Comparison of ENCODE assay signal across 1 cellular context in the genomic region with DNA sequence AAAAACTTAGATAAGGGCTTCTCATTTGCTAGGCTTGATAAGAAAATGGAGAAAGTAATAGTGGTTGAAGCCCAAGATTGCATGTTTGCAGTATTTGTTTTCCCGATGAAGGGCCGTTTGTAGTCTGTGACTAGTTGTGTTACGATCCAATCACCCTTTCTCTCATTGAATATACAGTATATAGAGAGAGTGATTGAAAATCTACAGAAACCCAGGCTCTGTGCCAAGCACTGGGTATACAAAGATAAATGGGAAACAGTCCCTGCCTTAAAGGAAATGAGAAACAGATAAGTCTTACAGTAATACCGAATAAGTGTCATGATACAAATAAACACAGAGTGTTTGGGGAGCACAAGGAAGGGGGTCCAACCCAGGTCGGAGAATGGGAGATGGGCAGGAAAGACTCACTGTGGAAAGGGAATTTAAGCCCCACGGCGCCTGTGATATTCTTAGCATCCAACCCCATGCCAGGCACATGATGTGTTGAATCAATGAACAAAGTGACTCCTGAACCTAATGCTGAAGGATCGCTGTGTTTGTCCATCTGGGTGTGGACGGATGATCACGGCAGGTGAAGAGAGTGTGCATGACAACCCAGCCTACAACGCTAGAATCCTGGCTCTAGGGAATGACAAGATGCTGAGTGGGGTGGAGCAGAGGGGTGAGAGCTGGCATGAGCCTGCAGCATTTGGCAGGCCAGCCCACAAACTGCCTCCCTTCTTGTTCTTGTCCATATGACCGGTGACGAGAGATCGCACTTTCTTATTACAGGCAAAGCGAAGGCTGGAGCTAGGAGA.
TF ChIP-seq lines count a peak whose summit lies in the region.

No MANE protein-coding gene starts in this region.

TF ChIP-seq in endothelial cell of umbilical vein, 7 proteins besides CTCF, POLR2A, EP300 and RAD21:
- TF ChIP-seq, protein P1, sequence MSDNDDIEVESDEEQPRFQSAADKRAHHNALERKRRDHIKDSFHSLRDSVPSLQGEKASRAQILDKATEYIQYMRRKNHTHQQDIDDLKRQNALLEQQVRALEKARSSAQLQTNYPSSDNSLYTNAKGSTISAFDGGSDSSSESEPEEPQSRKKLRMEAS (IDR thresholded peaks at IDR 0.05; ENCODE audit: insufficient read depth, insufficient read length) = no peak
- no peak for TF ChIP-seq EZH2 (IDR thresholded peaks at IDR 0.05; ENCODE audit: borderline replicate concordance, low read depth, low read length, severe bottlenecking)
- TF ChIP-seq JUN (IDR thresholded peaks at IDR 0.05; ENCODE audit: borderline replicate concordance, insufficient read depth, insufficient read length, low read depth) = no peak
- no peak for TF ChIP-seq MYC (IDR thresholded peaks at IDR 0.05; ENCODE audit: low read depth, low read length)
- TF ChIP-seq POLR2AphosphoS5 (IDR thresholded peaks at IDR 0.05; ENCODE audit: insufficient read depth, low read depth, low read length) = no peak
- TF ChIP-seq FOS (IDR thresholded peaks at IDR 0.05; ENCODE audit: borderline replicate concordance, insufficient read depth, low read length) = no peak
- no peak for TF ChIP-seq GATA2 (IDR thresholded peaks at IDR 0.05; ENCODE audit: insufficient read depth, insufficient read length, low read depth, low read length)
